ENCODE assay signal across 2 cellular contexts in genomic region chr3:170746175-170746942, GRCh38.
TF ChIP-seq lines count a peak whose summit lies in the region.

No MANE protein-coding gene starts in this region.

TF ChIP-seq in SK-N-SH, 30 proteins besides CTCF, POLR2A, EP300 and RAD21 (continued from another document):
- 0 out of 2 replicates have a peak, but pooled peaks have one; percentile 18 for TF ChIP-seq TCF12 (IDR thresholded peaks at IDR 0.05)

TF ChIP-seq in SK-N-SH treated with all-trans-retinoic acid at 6 μM for 48 hours, 23 proteins besides CTCF, POLR2A, EP300 and RAD21 (continued from another document):
- TF ChIP-seq POU6F1 (CRISPR knock-in tag; IDR thresholded peaks at IDR 0.05; ENCODE audit: borderline replicate concordance, low read depth), result no peak
